14 cellular contexts compared by ENCODE assay signal in the genomic region with DNA sequence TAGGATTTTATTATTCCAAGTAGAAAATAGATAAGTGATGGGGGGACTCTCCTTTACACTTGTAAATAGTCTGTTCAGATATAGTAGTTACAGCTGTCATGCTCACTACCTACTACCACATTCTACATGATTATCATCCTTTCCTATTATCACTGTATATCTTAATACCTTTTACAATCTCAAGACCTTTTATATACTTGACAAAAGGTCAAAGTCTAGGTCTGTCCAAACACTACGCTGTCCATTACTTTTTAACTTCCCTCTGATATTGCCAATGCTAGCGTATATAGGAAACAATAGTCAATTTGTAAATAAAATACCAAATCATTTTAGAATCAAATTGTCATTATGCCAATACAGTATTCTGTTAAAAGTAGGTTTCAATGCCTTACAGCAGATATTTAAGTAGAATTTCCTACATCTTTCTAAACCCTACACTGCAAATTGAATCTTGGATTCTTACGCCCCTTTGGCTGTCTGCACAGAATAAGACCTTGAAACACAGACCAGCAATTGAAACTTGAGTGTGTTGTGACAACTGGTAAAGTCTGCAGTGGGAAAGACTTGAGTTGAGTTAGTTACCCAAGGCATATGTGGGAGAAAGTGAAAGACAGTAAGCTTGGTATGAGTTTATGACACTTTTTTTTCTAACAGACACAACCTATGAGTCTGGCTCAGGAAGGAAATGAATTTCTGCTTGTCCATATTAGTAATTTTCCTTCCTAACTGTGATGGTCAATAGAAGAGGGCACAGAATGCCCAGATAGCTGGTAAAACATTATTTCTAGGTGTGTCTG.
"Had no signal": no experiment of that assay in that cellular context is flagged by ENCODE, and none has a peak within 500 bp of the region (broad histone marks: within the 10 kb centered on the region; RNA-seq: fewer than 3 reads in every experiment).

No MANE protein-coding gene starts in this region.

- DNase-seq: activated CD4-positive, alpha-beta T cell treated with anti-CD3 and anti-CD28 coated beads for 1 hour; activated T-cell treated with anti-CD3 and anti-CD28 coated beads, Interleukin-2, amount 50 U/mL, for 1 hour; central memory CD4-positive, alpha-beta T cell; esophagus squamous epithelium; gastrocnemius medialis; head of caudate nucleus; midbrain; pancreas; psoas muscle; stimulated activated CD4-positive, alpha-beta T cell treated with anti-CD3 and anti-CD28 coated beads, Interleukin-12 subunit alpha, Interleukin-12 subunit beta, amount 100 ng/mL, for 4 hours; stimulated activated CD4-positive, alpha-beta T cell treated with anti-CD3 and anti-CD28 coated beads, Interleukin-4, amount 100 ng/mL, for 4 hours; stomach; transverse colon had no signal

- ATAC-seq: activated T-helper 17 cell treated with anti-CD3 and anti-CD28 coated beads, Interleukin-2, amount 50 U/mL, for 72 hours; gastrocnemius medialis; psoas muscle had no signal
